ENCODE assay signal across 18 cellular contexts in genomic region chr17:57032343-57032742, GRCh38. TPM values are rescaled to one million over a fixed set of nuclear protein-coding genes. Genes with fewer than 3 reads are reported as not detected.
DNase-seq lines count a peak whose midpoint lies in the region; ATAC-seq and TF ChIP-seq lines count a peak whose summit lies in the region.
"Had no signal": no experiment of that assay in that cellular context is flagged by ENCODE, and none has a peak within 500 bp of the region (broad histone marks: within the 10 kb centered on the region; RNA-seq: fewer than 3 reads in every experiment).

No MANE protein-coding gene starts in this region.

- H3K36me3 ChIP-seq in mucosa of descending colon (ENCODE audit: low read depth) (no peaks in the 10 kb centered on the region), tibial artery (no peaks in the 10 kb centered on the region)
- H3K36me3 ChIP-seq: pancreas had no signal

- intact Hi-C loops in mucosa of descending colon (cut with DNase I, micrococcal nuclease) = no loop called here
- intact Hi-C loops in tibial artery (cut with DNase I; ENCODE audit: low total_unique reads) = no loop called here
- intact Hi-C loops in activated naive CD4-positive, alpha-beta T cell treated with anti-CD3 and anti-CD28 coated beads for 36 hours (cut with micrococcal nuclease) = no loop called here

- H3K4me1 Mint-ChIP-seq in activated naive CD4-positive, alpha-beta T cell treated with anti-CD3 and anti-CD28 coated beads for 36 hours (ENCODE audit: low read depth) = no peaks in the 10 kb centered on the region
- H3K4me1 Mint-ChIP-seq in nephron progenitor cell = peaks cover 19% of the 10 kb centered on the region
- H3K4me1 Mint-ChIP-seq: activated CD4-positive, alpha-beta memory T cell treated with anti-CD3 and anti-CD28 coated beads, Interleukin-2, amount 10 ng/mL, durations not matched to agents 7 days and 5 days had no signal

- ATAC-seq in mucosa of descending colon (peak; percentile 46), HG02763 (IDR thresholded peaks at IDR 0.05; ENCODE audit: unreplicated experiment) (no peak)
- ATAC-seq: pancreas had no signal

- CTCF ChIA-PET in activated naive CD4-positive, alpha-beta T cell treated with anti-CD3 and anti-CD28 coated beads for 36 hours (lab: Charles Lee) = interaction anchor here (0.7 kb wide), 1 partner anchor 481 kb away, joined by 3 read pairs; no protein-coding TSS in a partner anchor

- peak; percentile 90 for DNase-seq in NCI-H2107 treated with DMSO at 0.1 percent for 48 hours (lab: John Stamatoyannopoulos, UW; ENCODE audit: unreplicated experiment)
- DNase-seq in coronary artery (ENCODE audit: low spot score) = no peak
- peak in 2 of 3 donors; percentile 49 to 75 for DNase-seq in mucosa of descending colon
- peak; percentile 54 to 80 for DNase-seq in tibial artery
- DNase-seq in activated naive CD4-positive, alpha-beta T cell treated with anti-CD3 and anti-CD28 coated beads for 36 hours = no peak
- DNase-seq in nephron progenitor cell = no peak
- DNase-seq in T1000 (lab: John Stamatoyannopoulos, UW) = no peak
- DNase-seq: activated CD4-positive, alpha-beta memory T cell treated with anti-CD3 and anti-CD28 coated beads, Interleukin-2, amount 10 ng/mL, durations not matched to agents 7 days and 5 days; CD4-positive, alpha-beta T cell; cortex of kidney; foreskin fibroblast; kidney glomerular epithelial cell; NCI-H1417 treated with DMSO at 0.1 percent for 48 hours; stimulated activated CD4-positive, alpha-beta T cell treated with anti-CD3 and anti-CD28 coated beads, Interleukin-4, amount 100 ng/mL, for 1 hour had no signal

- peaks cover 9% of the 10 kb centered on the region for H3K9me3 Mint-ChIP-seq in activated naive CD4-positive, alpha-beta T cell treated with anti-CD3 and anti-CD28 coated beads for 36 hours
- peaks cover 39% of the 10 kb centered on the region for H3K9me3 Mint-ChIP-seq in nephron progenitor cell

- H3K27ac Mint-ChIP-seq in activated naive CD4-positive, alpha-beta T cell treated with anti-CD3 and anti-CD28 coated beads for 36 hours = no peak overlapping the region
- no peak overlapping the region for H3K27ac Mint-ChIP-seq in nephron progenitor cell
- H3K27ac Mint-ChIP-seq: activated CD4-positive, alpha-beta memory T cell treated with anti-CD3 and anti-CD28 coated beads, Interleukin-2, amount 10 ng/mL, durations not matched to agents 7 days and 5 days; CD4-positive, alpha-beta T cell; stimulated activated naive CD8-positive, alpha-beta T cell treated with anti-CD3 and anti-CD28 coated beads, Interleukin-15, Interleukin-2, amounts not matched to agents 100 ng/mL and 50 ng/mL, for 24 hours; T-helper 1 cell treated with Interleukin-12 subunit alpha and Interleukin-12 subunit beta and Interleukin-4 antibody, amounts not matched to agents 30 μg/mL and 1 μg/mL, for 36 hours had no signal

- H3K27me3 ChIP-seq in tibial artery = no peaks in the 10 kb centered on the region
- H3K27me3 ChIP-seq: pancreas had no signal

- H3K4me3 Mint-ChIP-seq in activated naive CD4-positive, alpha-beta T cell treated with anti-CD3 and anti-CD28 coated beads for 36 hours = no peak overlapping the region
- H3K4me3 Mint-ChIP-seq in nephron progenitor cell = no peak overlapping the region
- H3K4me3 Mint-ChIP-seq: activated CD4-positive, alpha-beta memory T cell treated with anti-CD3 and anti-CD28 coated beads, Interleukin-2, amount 10 ng/mL, durations not matched to agents 7 days and 5 days; CD4-positive, alpha-beta T cell; stimulated activated naive CD8-positive, alpha-beta T cell treated with anti-CD3 and anti-CD28 coated beads, Interleukin-15, Interleukin-2, amounts not matched to agents 100 ng/mL and 50 ng/mL, for 24 hours; T-helper 1 cell treated with Interleukin-12 subunit alpha and Interleukin-12 subunit beta and Interleukin-4 antibody, amounts not matched to agents 30 μg/mL and 1 μg/mL, for 36 hours had no signal

- peak overlapping the region; percentile 29 for H3K4me3 ChIP-seq in coronary artery
- no peak overlapping the region for H3K4me3 ChIP-seq in mucosa of descending colon
- H3K4me3 ChIP-seq in tibial artery = peak overlapping the region in 1 of 2 donors; percentile 5
- H3K4me3 ChIP-seq: pancreas had no signal

- no peak for TF ChIP-seq CTCF in coronary artery (IDR thresholded peaks at IDR 0.05)
- TF ChIP-seq CTCF in mucosa of descending colon (IDR thresholded peaks at IDR 0.05) = no peak
- peak in 1 of 2 experiments; percentile 3 for TF ChIP-seq CTCF in tibial artery (IDR thresholded peaks at IDR 0.05)
- no peak for TF ChIP-seq CTCF in nephron progenitor cell (IDR thresholded peaks at IDR 0.05)

- peak overlapping the region; percentile 81 to 92 for H3K27ac ChIP-seq in coronary artery
- peak overlapping the region; percentile 83 to 85 for H3K27ac ChIP-seq in tibial artery
- H3K27ac ChIP-seq: pancreas had no signal

- H3K27me3 Mint-ChIP-seq in activated naive CD4-positive, alpha-beta T cell treated with anti-CD3 and anti-CD28 coated beads for 36 hours (ENCODE audit: low read depth) = peaks cover 16% of the 10 kb centered on the region
- H3K27me3 Mint-ChIP-seq in nephron progenitor cell (ENCODE audit: low read depth, poor library complexity) = peaks cover 3% of the 10 kb centered on the region

- peaks cover 45% of the 10 kb centered on the region for H3K4me1 ChIP-seq in mucosa of descending colon (ENCODE audit: low read depth)
- peaks cover 0 to 54% (median 25%) of the 10 kb centered on the region in 4 donors for H3K4me1 ChIP-seq in tibial artery

- peaks cover under 1% of the 10 kb centered on the region for H3K9me3 ChIP-seq in mucosa of descending colon
- no peaks in the 10 kb centered on the region for H3K9me3 ChIP-seq in tibial artery
- H3K9me3 ChIP-seq: pancreas had no signal

- H3K36me3 Mint-ChIP-seq in activated naive CD4-positive, alpha-beta T cell treated with anti-CD3 and anti-CD28 coated beads for 36 hours (ENCODE audit: low read depth) = no peaks in the 10 kb centered on the region
- H3K36me3 Mint-ChIP-seq in nephron progenitor cell (ENCODE audit: low read depth) = peaks cover 3% of the 10 kb centered on the region

RNA-seq across cellular contexts. Expression of gene AKAP1, which starts 52.7 kb away (rescaled TPM):
- 100 to 1,000 TPM; 131 to 194 (median 155) TPM for total RNA-seq in mucosa of descending colon
- total RNA-seq in activated naive CD4-positive, alpha-beta T cell treated with anti-CD3 and anti-CD28 coated beads for 36 hours = 10 to 100 TPM; 17.6 to 23.1 TPM

RNA-seq across cellular contexts. Expression of gene SCPEP1, which starts 54.4 kb away (rescaled TPM):
- total RNA-seq in mucosa of descending colon = 10 to 100 TPM; 10.3 to 74.2 (median 27.7) TPM
- total RNA-seq in activated naive CD4-positive, alpha-beta T cell treated with anti-CD3 and anti-CD28 coated beads for 36 hours = 10 to 100 TPM; 11.7 to 15.3 TPM

Comparison
In these comparisons a context has a peak if more than half of its experiments do, and no peak if none do; other contexts are left out.
1. DNase-seq: peak in NCI-H2107 treated with DMSO at 0.1 percent for 48 hours (single experiment), mucosa of descending colon (2 of 3) and tibial artery (2 of 2); none in coronary artery (single experiment), activated naive CD4-positive, alpha-beta T cell treated with anti-CD3 and anti-CD28 coated beads for 36 hours (single experiment), nephron progenitor cell (single experiment) and T1000 (single experiment).
2. RNA of gene AKAP1, which starts 52.7 kb away (total RNA-seq): 131 to 194 TPM in mucosa of descending colon; 17.6 to 23.1 TPM in activated naive CD4-positive, alpha-beta T cell treated with anti-CD3 and anti-CD28 coated beads for 36 hours; every median in the first group is over 4 times any median in the second.